Comparison of ENCODE assay signal across 9 cellular contexts in the genomic region with DNA sequence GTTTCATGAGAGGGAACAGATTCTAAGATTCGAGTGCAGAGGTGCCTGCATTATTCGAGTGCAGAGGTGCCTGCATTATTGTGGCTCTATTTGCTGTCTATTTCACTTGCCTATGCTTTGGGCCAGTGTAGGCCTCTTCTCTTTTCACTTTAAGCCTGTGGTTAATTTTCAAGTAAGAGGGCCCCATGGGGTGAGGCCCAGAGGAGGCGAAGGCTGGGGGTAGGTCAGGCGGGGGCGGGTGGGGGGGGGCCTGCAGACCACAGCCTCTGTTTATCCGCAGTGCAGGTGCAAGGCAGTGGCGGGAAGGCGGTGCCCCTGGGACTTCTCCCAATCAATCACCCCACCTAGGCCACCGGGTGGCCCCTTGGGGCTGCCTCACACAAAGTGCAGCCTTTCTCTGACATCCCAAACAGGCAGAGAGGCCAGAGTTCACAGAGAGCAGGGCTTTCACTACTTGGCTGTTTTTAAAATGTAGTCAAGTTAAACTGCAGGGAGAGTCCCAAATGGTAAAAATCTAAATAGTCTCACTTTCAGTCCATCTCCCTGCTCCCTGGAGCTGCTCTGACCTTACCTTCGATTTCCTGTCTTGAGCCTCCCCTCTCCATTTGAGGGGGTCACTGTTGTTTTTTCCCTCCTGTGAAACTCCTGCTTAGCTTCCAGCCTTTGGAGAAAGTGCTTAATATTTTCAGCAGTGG.
DNase-seq lines count a peak whose midpoint lies in the region; ATAC-seq and TF ChIP-seq lines count a peak whose summit lies in the region.
"Had no signal": no experiment of that assay in that cellular context is flagged by ENCODE, and none has a peak within 500 bp of the region (broad histone marks: within the 10 kb centered on the region; RNA-seq: fewer than 3 reads in every experiment).

No MANE protein-coding gene starts in this region.

- TF ChIP-seq CTCF in GM13976 (IDR thresholded peaks at IDR 0.05; ENCODE audit: borderline replicate concordance, control extremely low read depth, extremely low read depth, insufficient read depth, missing control alignments) (peak; percentile 18), ascending aorta (IDR thresholded peaks at IDR 0.05) (no peak), MCF 10A (IDR thresholded peaks at IDR 0.05; ENCODE audit: unreplicated experiment) (no peak), sigmoid colon (IDR thresholded peaks at IDR 0.05) (no peak)

- H3K4me1 ChIP-seq in ascending aorta (no peaks in the 10 kb centered on the region), sigmoid colon (peaks cover 0 to 9% (median 6%) of the 10 kb centered on the region in 4 donors)

- no peak overlapping the region for H3K4me3 Mint-ChIP-seq in MCF 10A (ENCODE audit: unreplicated experiment)

- 50 to 87% methylated on average over 10 of the region's 10 CpGs for WGBS in sigmoid colon, 2 donors

- H3K27ac ChIP-seq in ascending aorta (no peak overlapping the region), sigmoid colon (no peak overlapping the region)

- H3K4me1 Mint-ChIP-seq in MCF 10A (ENCODE audit: insufficient read depth, unreplicated experiment): peaks cover 9% of the 10 kb centered on the region

- H3K36me3 ChIP-seq in ascending aorta: no peaks in the 10 kb centered on the region
- H3K36me3 ChIP-seq in sigmoid colon: no peaks in the 10 kb centered on the region

- H3K9me3 ChIP-seq in ascending aorta: no peaks in the 10 kb centered on the region
- no peaks in the 10 kb centered on the region for H3K9me3 ChIP-seq in sigmoid colon

- H3K27me3 ChIP-seq in ascending aorta (no peaks in the 10 kb centered on the region), sigmoid colon (peaks cover 0 to 6% (median 5%) of the 10 kb centered on the region in 3 donors)

- CTCF ChIA-PET in MCF 10A (lab: Yijun Ruan, JAX): no interaction called here

- no peak for TF ChIP-seq EP300 in sigmoid colon (IDR thresholded peaks at IDR 0.05)

- POLR2A ChIA-PET in MCF 10A (lab: Yijun Ruan, JAX): no interaction called here

- H3K36me3 Mint-ChIP-seq in MCF 10A (ENCODE audit: insufficient read depth, unreplicated experiment): no peaks in the 10 kb centered on the region

- H3K27ac Mint-ChIP-seq in MCF 10A (ENCODE audit: low read depth, unreplicated experiment): no peak overlapping the region

- TF ChIP-seq POLR2A in sigmoid colon (IDR thresholded peaks at IDR 0.05): no peak

- no peaks in the 10 kb centered on the region for H3K27me3 Mint-ChIP-seq in MCF 10A (ENCODE audit: insufficient read depth, unreplicated experiment)

- DNase-seq in GM13976 (ENCODE audit: low spot score) (peak; percentile 77), ascending aorta (ENCODE audit: low spot score in 2 of 2) (no peak), MCF 10A (ENCODE audit: unreplicated experiment) (no peak), sigmoid colon (no peak)
- peak; percentile 51 to 61 for DNase-seq in activated T-cell treated with anti-CD3 and anti-CD28 coated beads, Interleukin-2, amount 50 U/mL, for 48 hours
- DNase-seq in stimulated activated CD4-positive, alpha-beta T cell treated with anti-CD3 and anti-CD28 coated beads, Interleukin-4, amount 100 ng/mL, for 48 hours (ENCODE audit: low read depth in 2 of 2): peak; percentile 8 to 20
- DNase-seq: IMR-90 had no signal

- ATAC-seq in GM21381 (IDR thresholded peaks at IDR 0.05; ENCODE audit: unreplicated experiment) (peak; percentile 84), HG03521 (IDR thresholded peaks at IDR 0.05; ENCODE audit: unreplicated experiment) (peak; percentile 89)

- H3K9me3 Mint-ChIP-seq in MCF 10A (ENCODE audit: unreplicated experiment): no peaks in the 10 kb centered on the region

- BruUV-seq in MCF 10A (replicated peaks; lab: Mats Ljungman, UMichigan): no TSS peak

- H3K4me3 ChIP-seq in ascending aorta (no peak overlapping the region), sigmoid colon (no peak overlapping the region)

- intact Hi-C loops in ascending aorta (cut with DNase I) (no loop called here), MCF 10A (cut with micrococcal nuclease) (no loop called here), sigmoid colon (cut with DNase I) (no loop called here)

- in situ Hi-C loops in GM13976 (cut with MboI; ENCODE audit: low sequenced_read_pairs, unreplicated experiment): no loop called here

Comparison
In these comparisons a context has a peak if more than half of its experiments do, and no peak if none do; other contexts are left out.
1. DNase-seq: peak in GM13976 (single experiment), activated T-cell treated with anti-CD3 and anti-CD28 coated beads, Interleukin-2, amount 50 U/mL, for 48 hours (2 of 2) and stimulated activated CD4-positive, alpha-beta T cell treated with anti-CD3 and anti-CD28 coated beads, Interleukin-4, amount 100 ng/mL, for 48 hours (2 of 2); none in ascending aorta (0 of 2), MCF 10A (single experiment) and sigmoid colon (single experiment).